18 cellular contexts compared by ENCODE assay signal in genomic region chr12:101969-102878, GRCh38. TPM values are rescaled to one million over a fixed set of nuclear protein-coding genes. Genes with fewer than 3 reads are reported as not detected.
A peak's percentile ranks its signal among the peaks of the same experiment; 100 is the strongest.
DNase-seq lines count a peak whose midpoint lies in the region; ATAC-seq and TF ChIP-seq lines count a peak whose summit lies in the region.
"Had no signal": no experiment of that assay in that cellular context is flagged by ENCODE, and none has a peak within 500 bp of the region (broad histone marks: within the 10 kb centered on the region; RNA-seq: fewer than 3 reads in every experiment).

No MANE protein-coding gene starts in this region.

- H3K4me3 ChIP-seq in upper lobe of right lung, result no peak overlapping the region
- no peak overlapping the region for H3K4me3 ChIP-seq in osteoblast (ENCODE audit: insufficient read depth, low read length)
- H3K4me3 ChIP-seq: heart left ventricle, left lung, vagina had no signal

- no peaks in the 10 kb centered on the region for H3K36me3 Mint-ChIP-seq in activated naive CD4-positive, alpha-beta T cell treated with anti-CD3 and anti-CD28 coated beads, Interleukin-2, amount 50 U/mL, for 72 hours
- H3K36me3 Mint-ChIP-seq: naive thymus-derived CD4-positive, alpha-beta T cell; stimulated activated naive B cell treated with anti-CD40 and anti-IgM and Interleukin-4, amounts not matched to agents 10 μg/mL and 1 μg/mL and 100 μg/mL, for 72 hours had no signal

- H3K27ac ChIP-seq in upper lobe of right lung (no peak overlapping the region), osteoblast (ENCODE audit: low read depth, low read length) (no peak overlapping the region)
- H3K27ac ChIP-seq: heart left ventricle, left lung, vagina had no signal

- no peak overlapping the region for H3K27ac Mint-ChIP-seq in activated naive CD4-positive, alpha-beta T cell treated with anti-CD3 and anti-CD28 coated beads, Interleukin-2, amount 50 U/mL, for 72 hours
- H3K27ac Mint-ChIP-seq: B cell; stimulated activated naive B cell treated with anti-CD40 and anti-IgM and Interleukin-4, amounts not matched to agents 10 μg/mL and 1 μg/mL and 100 μg/mL, for 72 hours had no signal

- H3K36me3 ChIP-seq in upper lobe of right lung (no peaks in the 10 kb centered on the region), osteoblast (ENCODE audit: insufficient read depth, low read length) (no peaks in the 10 kb centered on the region)
- H3K36me3 ChIP-seq: heart left ventricle, left lung, vagina had no signal

- no peak for TF ChIP-seq POLR2A in erythroblast (IDR thresholded peaks at IDR 0.05; ENCODE audit: low read length)

- no peaks in the 10 kb centered on the region for H3K9me3 Mint-ChIP-seq in activated naive CD4-positive, alpha-beta T cell treated with anti-CD3 and anti-CD28 coated beads, Interleukin-2, amount 50 U/mL, for 72 hours

- peak; percentile 24 to 47 for ATAC-seq in activated naive CD4-positive, alpha-beta T cell treated with anti-CD3 and anti-CD28 coated beads, Interleukin-2, amount 50 U/mL, for 72 hours
- ATAC-seq in upper lobe of right lung (no peak), HG03108 (IDR thresholded peaks at IDR 0.05; ENCODE audit: unreplicated experiment) (no peak)
- ATAC-seq: heart left ventricle; left lung; naive thymus-derived CD4-positive, alpha-beta T cell; right cardiac atrium had no signal

- no peaks in the 10 kb centered on the region for H3K79me2 ChIP-seq in osteoblast (ENCODE audit: insufficient read depth, low read length)

- H3K27me3 ChIP-seq in upper lobe of right lung (peaks cover 26% of the 10 kb centered on the region), osteoblast (ENCODE audit: insufficient read depth, low read length) (peaks cover 49% of the 10 kb centered on the region)
- H3K27me3 ChIP-seq: vagina had no signal

- H2AFZ ChIP-seq in osteoblast (ENCODE audit: low read length), result no peak overlapping the region

- intact Hi-C loops in upper lobe of right lung (cut with DNase I), result no loop called here

- no peak for DNase-seq in activated naive CD4-positive, alpha-beta T cell treated with anti-CD3 and anti-CD28 coated beads, Interleukin-2, amount 50 U/mL, for 72 hours (ENCODE audit: low spot score in 2 of 2)
- DNase-seq in activated naive CD4-positive, alpha-beta T cell treated with Interleukin-2 at 50 U/mL for 16 hours, result no peak
- DNase-seq in NAMALWA (ENCODE audit: low spot score) (peak; percentile 43), erythroblast (lab: John Stamatoyannopoulos, UW) (peak; percentile 32 to 44), upper lobe of right lung (peak; percentile 51), osteoblast (ENCODE audit: insufficient read length, low spot score, missing footprints) (no peak), inferior parietal cortex (ENCODE audit: extremely low spot score) (no peak)
- DNase-seq: DND-41; heart left ventricle; left lung; naive thymus-derived CD4-positive, alpha-beta T cell; NCI-H2029; SIG-M5; stimulated activated naive B cell treated with anti-CD40 and anti-IgM and Interleukin-4, amounts not matched to agents 10 μg/mL and 1 μg/mL and 100 μg/mL, for 72 hours had no signal

- H3K9me3 ChIP-seq in upper lobe of right lung (no peaks in the 10 kb centered on the region), osteoblast (ENCODE audit: low read depth, low read length) (no peaks in the 10 kb centered on the region)
- H3K9me3 ChIP-seq: heart left ventricle, left lung, vagina had no signal

- no peaks in the 10 kb centered on the region for H4K20me1 ChIP-seq in osteoblast (ENCODE audit: insufficient read depth, low read length)

- no peak overlapping the region for H3K4me2 ChIP-seq in osteoblast (ENCODE audit: insufficient read depth, low read length)

- TF ChIP-seq CTCF in upper lobe of right lung (IDR thresholded peaks at IDR 0.05) (no peak), osteoblast (IDR thresholded peaks at IDR 0.05; ENCODE audit: extremely low read depth, low read depth, low read length) (no peak)

- H3K4me1 ChIP-seq in upper lobe of right lung (no peaks in the 10 kb centered on the region), osteoblast (ENCODE audit: insufficient read depth, low read length) (no peaks in the 10 kb centered on the region)
- H3K4me1 ChIP-seq: left lung had no signal

RNA-seq across cellular contexts. Expression of gene IQSEC3, which starts 35.7 kb away (rescaled TPM):
- total RNA-seq in activated naive CD4-positive, alpha-beta T cell treated with anti-CD3 and anti-CD28 coated beads, Interleukin-2, amount 50 U/mL, for 72 hours, result 1 to 10 TPM in 1 of 2 donors, under 1 TPM in 1; 0.32 to 1.6 TPM
- total RNA-seq in upper lobe of right lung (4.6 TPM), osteoblast (0.36 TPM in 1 of 2 replicates, not detected in the other)

Comparison
In these comparisons a context has a peak if more than half of its experiments do, and no peak if none do; other contexts are left out.
1. ATAC-seq: peak in activated naive CD4-positive, alpha-beta T cell treated with anti-CD3 and anti-CD28 coated beads, Interleukin-2, amount 50 U/mL, for 72 hours (2 of 2); none in upper lobe of right lung (single experiment) and HG03108 (single experiment).
2. DNase-seq: peak in NAMALWA (single experiment), erythroblast (2 of 2) and upper lobe of right lung (single experiment); none in activated naive CD4-positive, alpha-beta T cell treated with anti-CD3 and anti-CD28 coated beads, Interleukin-2, amount 50 U/mL, for 72 hours (0 of 2), activated naive CD4-positive, alpha-beta T cell treated with Interleukin-2 at 50 U/mL for 16 hours (single experiment), osteoblast (single experiment) and inferior parietal cortex (single experiment).